ENCODE assay signal across 8 cellular contexts in the genomic region with DNA sequence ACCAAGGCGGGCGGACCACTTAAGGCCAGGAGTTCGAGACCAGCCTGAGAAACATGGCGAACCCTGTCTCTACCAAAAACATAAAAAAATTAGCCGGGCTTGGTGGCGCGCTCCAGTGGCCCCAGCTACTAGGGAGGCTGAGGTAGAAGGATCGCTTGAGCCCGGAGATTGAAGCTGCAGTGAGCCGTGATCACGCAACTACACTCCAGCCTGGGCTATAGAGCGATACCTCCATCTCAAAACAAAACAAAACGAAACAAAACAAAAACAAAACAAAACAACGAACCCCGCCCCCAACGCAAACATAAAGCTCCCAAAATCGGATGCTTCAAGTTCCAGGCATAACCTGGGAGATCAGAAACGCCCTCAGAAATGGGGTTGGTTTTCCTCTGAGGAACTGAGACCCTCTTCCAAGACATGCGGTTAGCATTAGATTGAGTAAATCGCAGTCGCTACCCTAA. TPM values are rescaled to one million over a fixed set of nuclear protein-coding genes. Genes with fewer than 3 reads are reported as not detected.
DNase-seq lines count a peak whose midpoint lies in the region; ATAC-seq, FAIRE-seq and TF ChIP-seq lines count a peak whose summit lies in the region.

No MANE protein-coding gene starts in this region.

- peak overlapping the region; percentile 89 to 92 for H3K4me3 ChIP-seq in HCT116 (replicated peaks in 1 of 2; ENCODE audit: low read depth in 1 of 2, low read length in 2 of 2)
- no peak overlapping the region for H3K4me3 ChIP-seq in hepatocyte
- peak overlapping the region; percentile 11 to 50 for H3K4me3 ChIP-seq in small intestine (ENCODE audit: low read depth in 1 of 2, low read length in 2 of 2)

- H3K9me2 ChIP-seq in HCT116 (ENCODE audit: insufficient read depth) (no peaks in the 10 kb centered on the region), hepatocyte (replicated peaks; ENCODE audit: insufficient read depth) (no peaks in the 10 kb centered on the region)

- H3K36me3 ChIP-seq in HCT116 (ENCODE audit: control insufficient read depth in 1 of 2, insufficient read depth in 2 of 2, low read length in 2 of 2) (no peaks in the 10 kb centered on the region), hepatocyte (replicated peaks; ENCODE audit: insufficient read depth, low read depth) (no peaks in the 10 kb centered on the region), small intestine (ENCODE audit: control insufficient read depth in 2 of 2, insufficient read depth in 2 of 2, low read length in 2 of 2) (no peaks in the 10 kb centered on the region)

- H3K4me3 Mint-ChIP-seq in activated CD4-positive, alpha-beta memory T cell treated with anti-CD3 and anti-CD28 coated beads, Interleukin-2, amount 10 ng/mL, durations not matched to agents 7 days and 5 days, result peak overlapping the region; percentile 88

- CTCF ChIA-PET in HCT116 (lab: Charles Lee), result interaction anchor here (1.8 kb wide), 1 partner anchor 56 kb away, joined by 6 read pairs; no protein-coding TSS in a partner anchor
- CTCF ChIA-PET in activated CD4-positive, alpha-beta memory T cell treated with anti-CD3 and anti-CD28 coated beads, Interleukin-2, amount 10 ng/mL, durations not matched to agents 7 days and 5 days (lab: Charles Lee), result interaction anchor here (1.0 to 2.2 kb wide), 6 partner anchors 9 to 353 kb away, joined by 3 to 16 read pairs (median 5); partner anchors contain the start of gene CLPB

- POLR2A ChIA-PET in HCT116 (lab: Charles Lee), result no interaction called here
- POLR2A ChIA-PET in activated CD4-positive, alpha-beta memory T cell treated with anti-CD3 and anti-CD28 coated beads, Interleukin-2, amount 10 ng/mL, durations not matched to agents 7 days and 5 days (lab: Charles Lee), result interaction anchor here (1.4 to 2.3 kb wide), 7 partner anchors 11 to 153 kb away, joined by 3 to 22 read pairs (median 6); partner anchors contain the start of genes ANAPC15, LAMTOR1, RNF121 and XNDC1N

- H4K20me1 ChIP-seq in HCT116 (ENCODE audit: insufficient read depth), result no peaks in the 10 kb centered on the region; the same call in 1 of the 2 replicates
- no peaks in the 10 kb centered on the region for H4K20me1 ChIP-seq in hepatocyte (ENCODE audit: insufficient read depth, poor library complexity, severe bottlenecking)

- H3K4me1 Mint-ChIP-seq in activated CD4-positive, alpha-beta memory T cell treated with anti-CD3 and anti-CD28 coated beads, Interleukin-2, amount 10 ng/mL, durations not matched to agents 7 days and 5 days, result peaks cover 59% of the 10 kb centered on the region

- 87% methylated on average over 21 of the region's 21 CpGs for WGBS in hepatocyte (ENCODE audit: low lambda C conversion rate, missing lambda C conversion rate)
- WGBS in small intestine, 3 donors, result 70 to 76% (median 71%) methylated on average over 21 of the region's 21 CpGs

- H3K4me2 ChIP-seq in HCT116 (ENCODE audit: low read length) (peak overlapping the region; percentile 90), hepatocyte (peak overlapping the region; percentile 75)

- H3K27me3 ChIP-seq in HCT116 (ENCODE audit: insufficient read depth, low read length) (no peaks in the 10 kb centered on the region), hepatocyte (no peaks in the 10 kb centered on the region), small intestine (ENCODE audit: control insufficient read depth in 2 of 2, insufficient read depth in 2 of 2, low read length in 2 of 2) (no peaks in the 10 kb centered on the region)

- no peaks in the 10 kb centered on the region for H3K9me3 Mint-ChIP-seq in activated CD4-positive, alpha-beta memory T cell treated with anti-CD3 and anti-CD28 coated beads, Interleukin-2, amount 10 ng/mL, durations not matched to agents 7 days and 5 days

- H3K79me2 ChIP-seq in HCT116 (ENCODE audit: insufficient read depth, low read length) (peaks cover 39% of the 10 kb centered on the region), hepatocyte (peaks cover 36% of the 10 kb centered on the region)

- no peak for ATAC-seq in HCT116
- no peak for ATAC-seq in GM21526 (IDR thresholded peaks at IDR 0.05; ENCODE audit: low FRiP score, unreplicated experiment)

- no peaks in the 10 kb centered on the region for H3K27me3 Mint-ChIP-seq in activated CD4-positive, alpha-beta memory T cell treated with anti-CD3 and anti-CD28 coated beads, Interleukin-2, amount 10 ng/mL, durations not matched to agents 7 days and 5 days

- H3K4me1 ChIP-seq in HCT116 (ENCODE audit: control insufficient read depth in 1 of 2, insufficient read depth in 2 of 2, low read length in 2 of 2) (peaks cover 2 to 27% of the 10 kb centered on the region in 2 experiments; a peak in 3 of 4 replicates), hepatocyte (ENCODE audit: insufficient read depth) (peaks cover 14% of the 10 kb centered on the region), small intestine (ENCODE audit: control insufficient read depth in 2 of 2, insufficient read depth in 1 of 2, low read depth in 1 of 2, low read length in 1 of 2) (peaks cover 2 to 3% of the 10 kb centered on the region in 2 donors)

- H3K27ac ChIP-seq in HCT116 (ENCODE audit: low read depth, low read length), result peak overlapping the region; percentile 68
- H3K27ac ChIP-seq in hepatocyte, result peak overlapping the region; percentile 78
- peak overlapping the region; percentile 45 to 92 for H3K27ac ChIP-seq in small intestine (ENCODE audit: low read depth in 1 of 2, low read length in 1 of 2)

- BruUV-seq in HCT116 (replicated peaks; lab: Mats Ljungman, UMichigan), result TSS peak; percentile 68

- no peak for TF ChIP-seq POLR2A in HCT116 (IDR thresholded peaks at IDR 0.05; ENCODE audit: borderline replicate concordance, extremely low read depth, insufficient read depth, insufficient read length)

- no peak for DNase-seq in HCT116 (ENCODE audit: low read depth, low spot score)
- DNase-seq in activated CD4-positive, alpha-beta memory T cell treated with anti-CD3 and anti-CD28 coated beads, Interleukin-2, amount 10 ng/mL, durations not matched to agents 7 days and 5 days, result no peak
- no peak for DNase-seq in hepatocyte (ENCODE audit: low spot score)
- no peak for DNase-seq in small intestine
- DNase-seq in NCI-H2227 treated with DMSO at 0.1 percent for 48 hours (lab: John Stamatoyannopoulos, UW), result no peak
- no peak for DNase-seq in NCI-H1417 treated with DMSO at 0.1 percent for 48 hours (lab: John Stamatoyannopoulos, UW)
- no peak for DNase-seq in GM19239 (ENCODE audit: insufficient read length, low spot score)

- H2AFZ ChIP-seq in HCT116 (ENCODE audit: low read depth, low read length, poor library complexity, severe bottlenecking) (no peak overlapping the region), hepatocyte (peak overlapping the region; percentile 42)

- TF ChIP-seq CTCF in HCT116 (IDR thresholded peaks at IDR 0.05 in 2 of 3, conservative IDR thresholded peaks at IDR 0.05 in 1 of 3; ENCODE audit: borderline replicate concordance in 1 of 3, insufficient read depth in 1 of 3, low read depth in 2 of 3, low read length in 2 of 3), result no peak
- TF ChIP-seq CTCF in hepatocyte (IDR thresholded peaks at IDR 0.05; ENCODE audit: poor library complexity), result no peak

- intact Hi-C loops in HCT116 (cut with micrococcal nuclease), result no loop called here

- FAIRE-seq in small intestine (lab: Jason Lieb, UNC) (no peak), GM19239 (lab: Jason Lieb, UNC) (no peak)

- H3K27ac Mint-ChIP-seq in activated CD4-positive, alpha-beta memory T cell treated with anti-CD3 and anti-CD28 coated beads, Interleukin-2, amount 10 ng/mL, durations not matched to agents 7 days and 5 days, result peak overlapping the region; percentile 90

- H3K9me3 ChIP-seq in HCT116 (ENCODE audit: control insufficient read depth in 1 of 2, insufficient read depth in 1 of 2, low read depth in 1 of 2, low read length in 2 of 2) (no peaks in the 10 kb centered on the region), hepatocyte (ENCODE audit: low read depth) (no peaks in the 10 kb centered on the region), small intestine (ENCODE audit: control insufficient read depth, low read depth) (no peaks in the 10 kb centered on the region)

- RAD21 ChIA-PET in HCT116 (lab: Charles Lee; ENCODE audit: low non-redundant PET in 1 of 2, low total read pairs in 2 of 2, uncharacterized antibody in 2 of 2, unreplicated experiment in 2 of 2), result no interaction called here

- no peak for TF ChIP-seq RAD21 in HCT116 (IDR thresholded peaks at IDR 0.05; ENCODE audit: low read depth)

- peak overlapping the region; percentile 83 for H3K9ac ChIP-seq in HCT116 (ENCODE audit: low read length)

- H3K36me3 Mint-ChIP-seq in activated CD4-positive, alpha-beta memory T cell treated with anti-CD3 and anti-CD28 coated beads, Interleukin-2, amount 10 ng/mL, durations not matched to agents 7 days and 5 days (ENCODE audit: low read depth), result peaks cover 18% of the 10 kb centered on the region

RNA-seq across cellular contexts. Expression of gene LRRC51, which starts 0.6 kb away (rescaled TPM):
- total RNA-seq in HCT116 (2021; ENCODE audit: unreplicated experiment), result 10.8 TPM
- polyA plus RNA-seq in HCT116 (2012), result 16.3 and 16.9 TPM in 2 replicates
- 1 to 10 TPM; 5.9 to 7.1 TPM for total RNA-seq in activated CD4-positive, alpha-beta memory T cell treated with anti-CD3 and anti-CD28 coated beads, Interleukin-2, amount 10 ng/mL, durations not matched to agents 7 days and 5 days
- total RNA-seq in hepatocyte, result 2.1 and 4.5 TPM in 2 replicates
- polyA plus RNA-seq in hepatocyte, result 3.7 and 7.8 TPM in 2 replicates
- 1 to 10 TPM; 3.8 to 5.9 (median 5.3) TPM for polyA plus RNA-seq in small intestine

RNA-seq across cellular contexts. Expression of gene NUMA1, which starts 0.9 kb away (rescaled TPM):
- total RNA-seq in HCT116 (2021; ENCODE audit: unreplicated experiment) (133 TPM), hepatocyte (129 and 140 TPM in 2 replicates)
- 143 and 145 TPM in 2 replicates for polyA plus RNA-seq in HCT116 (2012)
- total RNA-seq in activated CD4-positive, alpha-beta memory T cell treated with anti-CD3 and anti-CD28 coated beads, Interleukin-2, amount 10 ng/mL, durations not matched to agents 7 days and 5 days, result 100 to 1,000 TPM; 200 to 201 TPM
- polyA plus RNA-seq in hepatocyte (103 and 116 TPM in 2 replicates), small intestine (100 to 1,000 TPM in 2 of 3 donors, 10 to 100 TPM in 1; 68.1 to 121 (median 117) TPM)

RNA-seq across cellular contexts. Expression of gene LAMTOR1, which starts 21.9 kb away (rescaled TPM):
- total RNA-seq in HCT116 (2021; ENCODE audit: unreplicated experiment) (63.9 TPM), hepatocyte (109 and 147 TPM in 2 replicates)
- 82.9 and 85.9 TPM in 2 replicates for polyA plus RNA-seq in HCT116 (2012)
- 10 to 100 TPM; 72.7 to 76.9 TPM for total RNA-seq in activated CD4-positive, alpha-beta memory T cell treated with anti-CD3 and anti-CD28 coated beads, Interleukin-2, amount 10 ng/mL, durations not matched to agents 7 days and 5 days
- polyA plus RNA-seq in hepatocyte (164 and 181 TPM in 2 replicates), small intestine (100 to 1,000 TPM; 118 to 149 (median 120) TPM)

RNA-seq across cellular contexts. Expression of gene TOMT, which starts 24.5 kb away (rescaled TPM):
- total RNA-seq in HCT116 (2021; ENCODE audit: unreplicated experiment) (not detected), hepatocyte (not detected in 2 replicates)
- not detected in 2 replicates for polyA plus RNA-seq in HCT116 (2012)
- not detected for total RNA-seq in activated CD4-positive, alpha-beta memory T cell treated with anti-CD3 and anti-CD28 coated beads, Interleukin-2, amount 10 ng/mL, durations not matched to agents 7 days and 5 days
- polyA plus RNA-seq in hepatocyte (not detected in 2 replicates), small intestine (not detected)

RNA-seq across cellular contexts. Expression of gene ANAPC15, which starts 31.3 kb away (rescaled TPM):
- 65.6 TPM for total RNA-seq in HCT116 (2021; ENCODE audit: unreplicated experiment)
- 97.2 and 98.8 TPM in 2 replicates for polyA plus RNA-seq in HCT116 (2012)
- total RNA-seq in activated CD4-positive, alpha-beta memory T cell treated with anti-CD3 and anti-CD28 coated beads, Interleukin-2, amount 10 ng/mL, durations not matched to agents 7 days and 5 days, result 10 to 100 TPM; 53.0 to 58.7 TPM
- 17.6 and 21.6 TPM in 2 replicates for total RNA-seq in hepatocyte
- 42.5 and 43.7 TPM in 2 replicates for polyA plus RNA-seq in hepatocyte
- polyA plus RNA-seq in small intestine, result 10 to 100 TPM; 62.7 to 83.0 (median 68.7) TPM
